ENCODE assay signal across 24 cellular contexts in the genomic region with DNA sequence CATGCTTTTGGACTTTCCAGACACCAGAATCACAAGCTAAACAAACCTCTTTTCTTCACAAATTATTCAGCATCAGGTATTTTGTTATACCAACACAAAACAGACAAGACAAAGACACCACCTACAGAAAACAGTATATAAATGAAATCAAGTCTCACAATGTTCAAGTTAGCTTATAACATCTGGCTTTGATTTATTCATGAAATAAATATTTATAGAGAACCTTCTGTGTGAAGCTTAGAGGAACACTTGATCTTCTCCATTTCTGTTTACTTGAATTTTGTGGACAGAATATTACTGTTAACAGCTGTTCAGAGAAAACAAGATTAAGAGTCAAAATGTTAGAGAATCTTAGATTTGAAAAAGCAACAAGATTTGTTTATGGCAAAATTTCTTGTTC.
DNase-seq lines count a peak whose midpoint lies in the region; ATAC-seq, FAIRE-seq and TF ChIP-seq lines count a peak whose summit lies in the region.
"Had no signal": no experiment of that assay in that cellular context is flagged by ENCODE, and none has a peak within 500 bp of the region (broad histone marks: within the 10 kb centered on the region; RNA-seq: fewer than 3 reads in every experiment).

No MANE protein-coding gene starts in this region.

- H3K27ac ChIP-seq in AG04450 (ENCODE audit: low read depth, low read length) (peak overlapping the region; percentile 11), hepatocyte (peak overlapping the region; percentile 17)
- H3K27ac ChIP-seq in effector memory CD4-positive, alpha-beta T cell (ENCODE audit: insufficient read depth, low read length, poor library complexity, severe bottlenecking), result no peak overlapping the region
- H3K27ac ChIP-seq: BLaER1, GM23248, HL-60, SK-N-MC had no signal

- no peaks in the 10 kb centered on the region for H3K79me2 ChIP-seq in hepatocyte

- no peak for FAIRE-seq in frontal cortex (lab: Jason Lieb, UNC)
- FAIRE-seq: GM18507 had no signal

- H3K9me2 ChIP-seq in hepatocyte (replicated peaks; ENCODE audit: insufficient read depth), result no peaks in the 10 kb centered on the region

- ATAC-seq in GM18511 (IDR thresholded peaks at IDR 0.05; ENCODE audit: unreplicated experiment), result no peak

- POLR2A ChIA-PET in AG04450 (lab: Yijun Ruan, JAX), result interaction anchor here (0.8 kb wide), 1 partner anchor 62 kb away, joined by 3 read pairs; no protein-coding TSS in a partner anchor

- H3K27me3 ChIP-seq in AG04450 (ENCODE audit: control insufficient read depth, insufficient read depth, low read length), result no peaks in the 10 kb centered on the region
- H3K27me3 ChIP-seq in hepatocyte, result no peaks in the 10 kb centered on the region
- H3K27me3 ChIP-seq in effector memory CD4-positive, alpha-beta T cell (replicated peaks; ENCODE audit: control insufficient read depth, insufficient read depth, low read length, poor library complexity, severe bottlenecking), result no peaks in the 10 kb centered on the region
- H3K27me3 ChIP-seq: BLaER1 had no signal

- TF ChIP-seq CTCF in AG04450 (IDR thresholded peaks at IDR 0.05; ENCODE audit: low read depth, low read length) (no peak), HFF-Myc (IDR thresholded peaks at IDR 0.05; ENCODE audit: low read depth, low read length, missing control alignments) (no peak), hepatocyte (IDR thresholded peaks at IDR 0.05; ENCODE audit: poor library complexity) (no peak)

- H3K9me3 ChIP-seq in AG04450 (ENCODE audit: control insufficient read depth, insufficient read depth, low read length) (peaks cover 3% of the 10 kb centered on the region; the same call in 1 of the 2 replicates), hepatocyte (ENCODE audit: low read depth) (peaks cover 5% of the 10 kb centered on the region)
- no peaks in the 10 kb centered on the region for H3K9me3 ChIP-seq in effector memory CD4-positive, alpha-beta T cell (ENCODE audit: control insufficient read depth, low read length)
- H3K9me3 ChIP-seq: BLaER1 had no signal

- H3K4me2 ChIP-seq in hepatocyte, result no peak overlapping the region
- H3K4me2 ChIP-seq: BLaER1 had no signal

- no peaks in the 10 kb centered on the region for H3K4me1 ChIP-seq in hepatocyte (ENCODE audit: insufficient read depth)
- no peaks in the 10 kb centered on the region for H3K4me1 ChIP-seq in effector memory CD4-positive, alpha-beta T cell (ENCODE audit: control insufficient read depth, insufficient read depth, low read length, poor library complexity, severe bottlenecking)
- H3K4me1 ChIP-seq: BLaER1 had no signal

- no peak overlapping the region for H3K4me3 ChIP-seq in AG04450 (ENCODE audit: low read depth, low read length)
- no peak overlapping the region for H3K4me3 ChIP-seq in HFF-Myc (replicated peaks; ENCODE audit: low read depth, low read length)
- no peak overlapping the region for H3K4me3 ChIP-seq in hepatocyte
- no peak overlapping the region for H3K4me3 ChIP-seq in effector memory CD4-positive, alpha-beta T cell (ENCODE audit: insufficient read depth, low read depth, low read length, poor library complexity, severe bottlenecking)
- H3K4me3 ChIP-seq: BLaER1, GM23248, SK-N-MC had no signal

- no peak overlapping the region for H2AFZ ChIP-seq in hepatocyte
- H2AFZ ChIP-seq: GM23248 had no signal

- DNase-seq in AG04450 (ENCODE audit: low read depth, low spot score) (peak; percentile 4), HFF-Myc (ENCODE audit: extremely low read depth, low read depth) (peak; percentile 15), fibroblast of gingiva (ENCODE audit: low read depth) (peak; percentile 63), hepatocyte (ENCODE audit: low spot score) (no peak), frontal cortex (ENCODE audit: low spot score in 2 of 2) (no peak)
- DNase-seq in effector memory CD4-positive, alpha-beta T cell, result no peak
- DNase-seq: 8988T; ACHN; CD4-positive, CD25-positive, alpha-beta regulatory T cell; H7; Karpas-422; MV-4-11; NCI-H1105 treated with DMSO at 0.1 percent for 48 hours; NCI-H2029; NCI-H446; NCI-H524 treated with DMSO at 0.1 percent for 48 hours; NCI-H774; SIG-M5 had no signal

- H4K20me1 ChIP-seq in hepatocyte (ENCODE audit: insufficient read depth, poor library complexity, severe bottlenecking), result no peaks in the 10 kb centered on the region
- H4K20me1 ChIP-seq: BLaER1 had no signal

- CTCF ChIA-PET in AG04450 (lab: Charles Lee), result interaction anchor here (1.4 kb wide), 1 partner anchor 27 kb away, joined by 3 read pairs; no protein-coding TSS in a partner anchor

- no peaks in the 10 kb centered on the region for H3K36me3 ChIP-seq in hepatocyte (replicated peaks; ENCODE audit: insufficient read depth, low read depth)
- no peaks in the 10 kb centered on the region for H3K36me3 ChIP-seq in effector memory CD4-positive, alpha-beta T cell (ENCODE audit: control insufficient read depth, insufficient read depth, low read length)
- H3K36me3 ChIP-seq: BLaER1 had no signal

Comparison
In these comparisons a context has a peak if more than half of its experiments do, and no peak if none do; other contexts are left out.
1. DNase-seq: peak in AG04450 (single experiment), HFF-Myc (single experiment) and fibroblast of gingiva (single experiment); none in hepatocyte (single experiment), frontal cortex (0 of 2) and effector memory CD4-positive, alpha-beta T cell (0 of 3).